Comparison of ENCODE assay signal across 1 cellular context in the genomic region with DNA sequence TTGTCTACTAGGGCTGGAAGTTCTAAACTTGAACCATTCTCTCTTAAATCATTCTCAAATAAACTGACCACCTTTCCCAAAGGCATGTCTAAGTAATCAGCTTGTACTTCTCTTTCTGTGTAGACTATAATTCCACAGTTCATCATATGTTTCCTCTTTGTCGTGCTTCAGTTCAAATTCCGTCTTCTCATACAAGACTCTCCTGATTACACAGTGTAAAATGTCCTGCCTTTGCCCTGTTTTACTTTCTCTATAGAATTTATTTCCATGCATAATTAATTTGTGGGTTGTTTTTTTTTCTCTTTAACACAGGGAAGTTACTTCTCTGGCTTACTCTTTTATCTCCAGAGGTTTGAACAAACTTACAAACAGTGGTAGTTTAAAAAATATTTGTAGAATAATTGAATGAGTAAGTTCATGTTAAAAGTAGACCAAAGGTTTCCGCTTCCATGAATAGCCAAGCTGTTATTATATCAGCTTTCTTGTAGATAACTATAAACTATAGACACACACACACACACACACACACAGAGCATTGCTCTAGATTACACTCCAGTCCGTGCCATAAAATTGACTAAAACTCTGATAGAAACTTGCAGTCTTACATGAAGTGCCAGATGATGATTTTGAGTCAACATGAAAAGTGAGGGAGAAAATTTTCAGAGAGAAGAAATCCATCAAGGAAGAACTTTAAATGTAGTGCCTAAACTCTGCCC.
TF ChIP-seq lines count a peak whose summit lies in the region.

No MANE protein-coding gene starts in this region.

TF ChIP-seq in GM23338, 12 proteins besides CTCF, POLR2A, EP300 and RAD21 (continued from another document):
- TF ChIP-seq STAT1 (IDR thresholded peaks at IDR 0.05; ENCODE audit: unreplicated experiment) (no peak), JUNB (IDR thresholded peaks at IDR 0.05; ENCODE audit: unreplicated experiment) (no peak), POLR2AphosphoS5 (IDR thresholded peaks at IDR 0.05; ENCODE audit: low read depth) (no peak), ZNF114 (CRISPR knock-in tag; IDR thresholded peaks at IDR 0.05) (no peak)
